In genomic region chr20:58868795-58869194, GRCh38 we compare ENCODE assay signal across 10 cellular contexts. TPM values are rescaled to one million over a fixed set of nuclear protein-coding genes. Genes with fewer than 3 reads are reported as not detected.
A peak's percentile ranks its signal among the peaks of the same experiment; 100 is the strongest.
DNase-seq lines count a peak whose midpoint lies in the region; ATAC-seq and TF ChIP-seq lines count a peak whose summit lies in the region.
"Had no signal": no experiment of that assay in that cellular context is flagged by ENCODE, and none has a peak within 500 bp of the region (broad histone marks: within the 10 kb centered on the region; RNA-seq: fewer than 3 reads in every experiment).

No MANE protein-coding gene starts in this region.

- H3K27me3 ChIP-seq in A673 (replicated peaks; ENCODE audit: insufficient read depth, low read depth, low read length, poor library complexity) (peaks cover 27% of the 10 kb centered on the region), hepatocyte (no peaks in the 10 kb centered on the region)

- H3K36me3 ChIP-seq in A673 (ENCODE audit: insufficient read depth, low read length, poor library complexity, severe bottlenecking) (no peaks in the 10 kb centered on the region), hepatocyte (replicated peaks; ENCODE audit: insufficient read depth, low read depth) (no peaks in the 10 kb centered on the region)

- no peaks in the 10 kb centered on the region for H3K9me2 ChIP-seq in hepatocyte (replicated peaks; ENCODE audit: insufficient read depth)

- no TSS peak for BruUV-seq in A673 (replicated peaks; lab: Mats Ljungman, UMichigan)

- H3K79me2 ChIP-seq in hepatocyte = no peaks in the 10 kb centered on the region

- CTCF ChIA-PET in A673 (lab: Charles Lee) = no interaction called here

- peak overlapping the region; percentile 60 for H2AFZ ChIP-seq in hepatocyte

- H3K4me1 ChIP-seq in A673 (ENCODE audit: insufficient read depth, low read length, poor library complexity, severe bottlenecking) (peaks cover 4% of the 10 kb centered on the region), hepatocyte (ENCODE audit: insufficient read depth) (peaks cover 2% of the 10 kb centered on the region)

- TF ChIP-seq CTCF in A673 (conservative IDR thresholded peaks at IDR 0.05; ENCODE audit: low read depth, low read length) (0 out of 2 replicates have a peak, but pooled peaks have one; percentile 13), GM13976 (IDR thresholded peaks at IDR 0.05; ENCODE audit: borderline replicate concordance, control extremely low read depth, extremely low read depth, insufficient read depth, missing control alignments) (peak; percentile 10), hepatocyte (IDR thresholded peaks at IDR 0.05; ENCODE audit: poor library complexity) (peak; percentile 69)

- DNase-seq in A673 (ENCODE audit: low spot score) (no peak), GM13976 (ENCODE audit: low spot score) (no peak), SK-MEL-5 (ENCODE audit: low read depth, low spot score) (peak; percentile 43), hepatocyte (ENCODE audit: low spot score) (peak; percentile 50), ACHN (no peak)
- no peak for DNase-seq in activated CD4-positive, alpha-beta T cell treated with anti-CD3 and anti-CD28 coated beads, Interleukin-2, amount 50 U/mL, for 48 hours
- DNase-seq in activated CD4-positive, alpha-beta T cell treated with anti-CD3 and anti-CD28 coated beads for 48 hours = no peak
- DNase-seq: DND-41, NCI-H1092 treated with DMSO at 0.1 percent for 48 hours had no signal

- POLR2A ChIA-PET in A673 (lab: Charles Lee; ENCODE audit: low non-redundant PET) = no interaction called here

- WGBS in hepatocyte (ENCODE audit: low lambda C conversion rate, missing lambda C conversion rate) = 25% methylated on average over 14 of the region's 14 CpGs

- intact Hi-C loops in A673 (cut with micrococcal nuclease; ENCODE audit: unreplicated experiment) = no loop called here

- no peak overlapping the region for H3K27ac ChIP-seq in A673 (ENCODE audit: low read depth, low read length, poor library complexity, severe bottlenecking)
- H3K27ac ChIP-seq in hepatocyte = no peak overlapping the region

- no peak overlapping the region for H3K4me3 ChIP-seq in A673 (ENCODE audit: low read depth, low read length, poor library complexity, severe bottlenecking)
- no peak overlapping the region for H3K4me3 ChIP-seq in hepatocyte

- in situ Hi-C loops in GM13976 (cut with MboI; ENCODE audit: low sequenced_read_pairs, unreplicated experiment) (loop anchor here (5.0 kb wide), 1 partner anchor 359 kb away; no protein-coding TSS in a partner anchor), SK-MEL-5 (cut with HindIII; ENCODE audit: low pct_unique_long_range_greater_than_20kb, low sequenced_read_pairs) (no loop called here), ACHN (cut with HindIII; ENCODE audit: low pct_ligation_motif_present, low pct_unique_long_range_greater_than_20kb, low sequenced_read_pairs) (no loop called here)

- H3K4me2 ChIP-seq in hepatocyte = peak overlapping the region; percentile 67

- H4K20me1 ChIP-seq in hepatocyte (ENCODE audit: insufficient read depth, poor library complexity, severe bottlenecking) = no peaks in the 10 kb centered on the region

- ATAC-seq in GM21529 (IDR thresholded peaks at IDR 0.05; ENCODE audit: unreplicated experiment) = no peak

- H3K9me3 ChIP-seq in A673 (ENCODE audit: low read depth, low read length, poor library complexity, severe bottlenecking) (no peaks in the 10 kb centered on the region), hepatocyte (ENCODE audit: low read depth) (no peaks in the 10 kb centered on the region)

RNA-seq across cellular contexts. Expression of gene GNAS, which starts 16.3 kb away (rescaled TPM):
- total RNA-seq in A673 (2021) (1,108 and 1,144 TPM in 2 replicates), hepatocyte (841 and 897 TPM in 2 replicates)
- total RNA-seq in SK-MEL-5 (2014; rRNA removed; shearing (Covaris generic)) = 589 and 602 TPM in 2 replicates
- 1,220 and 1,461 TPM in 2 replicates for polyA plus RNA-seq in SK-MEL-5 (2015; cell fraction: cytosol; rRNA removed)
- polyA plus RNA-seq in SK-MEL-5 (2015; cell fraction: nucleus; rRNA removed) = 382 and 411 TPM in 2 replicates
- 1,649 and 1,702 TPM in 2 replicates for polyA plus RNA-seq in hepatocyte

RNA-seq across cellular contexts. Expression of gene GNAS-AS1, which starts 18.1 kb away (rescaled TPM):
- total RNA-seq in A673 (2021) = 6.7 and 7.1 TPM in 2 replicates
- total RNA-seq in SK-MEL-5 (2014; rRNA removed; shearing (Covaris generic)) = 0.55 and 0.90 TPM in 2 replicates
- polyA plus RNA-seq in SK-MEL-5 (2015; cell fraction: cytosol; rRNA removed) = 0.10 and 1.3 TPM in 2 replicates
- 0.75 TPM in 1 of 2 replicates, not detected in the other for polyA plus RNA-seq in SK-MEL-5 (2015; cell fraction: nucleus; rRNA removed)
- 0.16 TPM in 1 of 2 replicates, not detected in the other for total RNA-seq in hepatocyte
- polyA plus RNA-seq in hepatocyte = 0.97 and 0.98 TPM in 2 replicates

Comparison
In these comparisons a context has a peak if more than half of its experiments do, and no peak if none do; other contexts are left out.
1. DNase-seq: peak in SK-MEL-5 (single experiment) and hepatocyte (single experiment); none in A673 (single experiment), GM13976 (single experiment), ACHN (single experiment), activated CD4-positive, alpha-beta T cell treated with anti-CD3 and anti-CD28 coated beads, Interleukin-2, amount 50 U/mL, for 48 hours (0 of 2) and activated CD4-positive, alpha-beta T cell treated with anti-CD3 and anti-CD28 coated beads for 48 hours (single experiment).
2. CTCF ChIP-seq: peak in every context shown above with its lines; median percentile 69 in hepatocyte; 13 in A673; 10 in GM13976.